ENCODE assay signal across 7 cellular contexts in the genomic region with DNA sequence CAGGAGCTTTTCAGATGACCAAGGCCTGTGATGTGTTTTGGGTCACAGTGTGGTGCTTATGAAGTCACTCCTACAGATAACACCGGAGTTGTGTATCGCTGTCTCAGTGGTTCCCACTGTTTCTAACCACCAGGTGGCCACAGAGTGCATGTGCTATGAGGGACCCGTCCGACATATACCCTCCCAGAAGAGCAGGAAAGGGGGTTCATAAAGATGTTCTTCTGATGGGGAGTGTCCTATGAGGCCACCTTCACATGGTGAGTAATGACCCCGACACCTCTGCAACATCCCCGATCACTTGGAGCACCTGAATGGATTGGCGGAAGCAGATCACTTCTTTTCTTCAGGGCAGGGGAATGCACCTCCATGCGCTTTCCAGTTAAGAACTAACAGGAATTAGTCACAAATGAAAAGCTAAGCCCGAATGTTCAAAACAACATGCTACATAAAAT.
DNase-seq lines count a peak whose midpoint lies in the region; ATAC-seq, FAIRE-seq and TF ChIP-seq lines count a peak whose summit lies in the region.
"Not testable (repeated sequence)": the region's sequence is repeated elsewhere in the genome, so short reads cannot be mapped to it uniquely, and the experiment has no call there.

No MANE protein-coding gene starts in this region.

- TF ChIP-seq CTCF in GM12872 (IDR thresholded peaks at IDR 0.05; ENCODE audit: insufficient read depth, low read depth, low read length), result peak; percentile 32; the same call in 1 of the 3 replicates
- peak; percentile 40 for TF ChIP-seq CTCF in MM.1S (IDR thresholded peaks at IDR 0.05; ENCODE audit: low read length)
- peak; percentile 5 for TF ChIP-seq CTCF in astrocyte (IDR thresholded peaks at IDR 0.05; ENCODE audit: insufficient read depth, low read depth, low read length)
- TF ChIP-seq CTCF in esophagus muscularis mucosa (IDR thresholded peaks at IDR 0.05), result peak; percentile 27 to 50 (median 39)
- not testable (repeated sequence) for TF ChIP-seq CTCF in liver (IDR thresholded peaks at IDR 0.05; ENCODE audit: low read depth, low read length, missing input control)

- POLR2A ChIA-PET in activated CD4-positive, alpha-beta T cell treated with anti-CD3 and anti-CD28 coated beads, Interleukin-2, amount 10 ng/mL, durations not matched to agents 7 days and 5 days (lab: Charles Lee), result interaction anchor here (1.2 kb wide), 1 partner anchor 14 kb away, joined by 5 read pairs; no protein-coding TSS in a partner anchor

- H3K27ac ChIP-seq in MM.1S (ENCODE audit: low read length); astrocyte (ENCODE audit: low read depth, low read length); esophagus muscularis mucosa (replicated peaks in 1 of 4); liver (ENCODE audit: low read depth in 1 of 2, low read length in 2 of 2): not testable (repeated sequence)

- H3K36me3 Mint-ChIP-seq in activated CD4-positive, alpha-beta T cell treated with anti-CD3 and anti-CD28 coated beads, Interleukin-2, amount 10 ng/mL, durations not matched to agents 7 days and 5 days (ENCODE audit: low read depth); astrocyte (ENCODE audit: low read depth, unreplicated experiment): not testable (repeated sequence)

- H3K9me2 ChIP-seq in MM.1S (replicated peaks; ENCODE audit: insufficient read depth, low read length), result not testable (repeated sequence)

- not testable (repeated sequence) for H3K4me1 ChIP-seq in MM.1S (ENCODE audit: low read length); astrocyte (ENCODE audit: insufficient read depth, low read length); esophagus muscularis mucosa; liver (ENCODE audit: control insufficient read depth in 4 of 4, insufficient read depth in 4 of 4, low read length in 3 of 4)

- not testable (repeated sequence) for H3F3A ChIP-seq in MM.1S (ENCODE audit: insufficient read depth, low read length)

- H3K36me3 ChIP-seq in MM.1S (replicated peaks; ENCODE audit: insufficient read depth, low read length); astrocyte (ENCODE audit: insufficient read depth, low read length); esophagus muscularis mucosa; liver (ENCODE audit: control insufficient read depth in 4 of 4, insufficient read depth in 3 of 4, low read depth in 1 of 4, low read length in 3 of 4): not testable (repeated sequence)

- not testable (repeated sequence) for H3K27me3 Mint-ChIP-seq in activated CD4-positive, alpha-beta T cell treated with anti-CD3 and anti-CD28 coated beads, Interleukin-2, amount 10 ng/mL, durations not matched to agents 7 days and 5 days
- peaks cover 12% of the 10 kb centered on the region for H3K27me3 Mint-ChIP-seq in astrocyte (ENCODE audit: low read depth, unreplicated experiment)

- intact Hi-C loops in esophagus muscularis mucosa (cut with DNase I); sciatic nerve (cut with DNase I): not testable (repeated sequence)

- peaks cover 27% of the 10 kb centered on the region for H3K4me1 Mint-ChIP-seq in activated CD4-positive, alpha-beta T cell treated with anti-CD3 and anti-CD28 coated beads, Interleukin-2, amount 10 ng/mL, durations not matched to agents 7 days and 5 days
- not testable (repeated sequence) for H3K4me1 Mint-ChIP-seq in astrocyte (ENCODE audit: low read depth, unreplicated experiment)

- not testable (repeated sequence) for H3K27me3 ChIP-seq in MM.1S (replicated peaks; ENCODE audit: insufficient read depth, low read length); astrocyte (ENCODE audit: insufficient read depth, low read length); esophagus muscularis mucosa; liver (ENCODE audit: control insufficient read depth in 4 of 4, insufficient read depth in 4 of 4, low read length in 3 of 4)

- not testable (repeated sequence) for H3K4me3 ChIP-seq in MM.1S (ENCODE audit: low read length); astrocyte (ENCODE audit: insufficient read depth, low read depth, low read length); esophagus muscularis mucosa; liver (ENCODE audit: low read depth in 1 of 3, low read length in 3 of 3)

- FAIRE-seq in astrocyte (lab: Jason Lieb, UNC), result not testable (repeated sequence)

- not testable (repeated sequence) for H3K4me3 Mint-ChIP-seq in activated CD4-positive, alpha-beta T cell treated with anti-CD3 and anti-CD28 coated beads, Interleukin-2, amount 10 ng/mL, durations not matched to agents 7 days and 5 days; astrocyte (ENCODE audit: unreplicated experiment)

- not testable (repeated sequence) for TF ChIP-seq EP300 in esophagus muscularis mucosa (IDR thresholded peaks at IDR 0.05)

- peak overlapping the region; percentile 88 for H3K27ac Mint-ChIP-seq in activated CD4-positive, alpha-beta T cell treated with anti-CD3 and anti-CD28 coated beads, Interleukin-2, amount 10 ng/mL, durations not matched to agents 7 days and 5 days
- H3K27ac Mint-ChIP-seq in astrocyte (ENCODE audit: unreplicated experiment), result not testable (repeated sequence)

- TF ChIP-seq RAD21 in liver (IDR thresholded peaks at IDR 0.05), result peak; percentile 27 to 46

- WGBS in esophagus muscularis mucosa, result 51% methylated on average over 6 of the region's 9 CpGs
- 32% methylated on average over 9 of the region's 9 CpGs for WGBS in liver

- H3K9ac ChIP-seq in MM.1S (ENCODE audit: low read length); astrocyte (ENCODE audit: low read length); liver (ENCODE audit: low read depth in 1 of 2, low read length in 2 of 2): not testable (repeated sequence)

- H3K9me3 Mint-ChIP-seq in activated CD4-positive, alpha-beta T cell treated with anti-CD3 and anti-CD28 coated beads, Interleukin-2, amount 10 ng/mL, durations not matched to agents 7 days and 5 days; astrocyte (ENCODE audit: unreplicated experiment): not testable (repeated sequence)

- not testable (repeated sequence) for DNase-seq in MM.1S; activated CD4-positive, alpha-beta T cell treated with anti-CD3 and anti-CD28 coated beads, Interleukin-2, amount 10 ng/mL, durations not matched to agents 7 days and 5 days; astrocyte (ENCODE audit: low read depth); sciatic nerve (ENCODE audit: low spot score)
- peak; percentile 17 for DNase-seq in esophagus muscularis mucosa (ENCODE audit: extremely low spot score)

- H3K4me2 ChIP-seq in MM.1S (ENCODE audit: low read depth, low read length); astrocyte (ENCODE audit: low read length): not testable (repeated sequence)

- ATAC-seq in sciatic nerve, result peak; percentile 74

- CTCF ChIA-PET in activated CD4-positive, alpha-beta T cell treated with anti-CD3 and anti-CD28 coated beads, Interleukin-2, amount 10 ng/mL, durations not matched to agents 7 days and 5 days (lab: Charles Lee), result not testable (repeated sequence)

- H4K20me1 ChIP-seq in MM.1S (ENCODE audit: insufficient read depth, low read length); astrocyte (ENCODE audit: insufficient read depth, low read length): not testable (repeated sequence)

- H3K9me3 ChIP-seq in MM.1S (replicated peaks; ENCODE audit: insufficient read depth, low read length); astrocyte (ENCODE audit: insufficient read depth, low read depth, low read length); esophagus muscularis mucosa; liver (ENCODE audit: control insufficient read depth in 4 of 4, low read length in 3 of 4): not testable (repeated sequence)

- not testable (repeated sequence) for H2AFZ ChIP-seq in MM.1S (ENCODE audit: low read length); astrocyte (ENCODE audit: low read depth, low read length)

- not testable (repeated sequence) for TF ChIP-seq POLR2A in esophagus muscularis mucosa (IDR thresholded peaks at IDR 0.05; ENCODE audit: low read depth)

- H3K79me2 ChIP-seq in MM.1S (ENCODE audit: low read length); astrocyte (ENCODE audit: insufficient read depth, low read length): not testable (repeated sequence)
